ENCODE assay signal across 24 cellular contexts in genomic region chr2:39394427-39395002, GRCh38. TPM values are rescaled to one million over a fixed set of nuclear protein-coding genes. Genes with fewer than 3 reads are reported as not detected.
DNase-seq lines count a peak whose midpoint lies in the region; ATAC-seq and TF ChIP-seq lines count a peak whose summit lies in the region.
"Had no signal": no experiment of that assay in that cellular context is flagged by ENCODE, and none has a peak within 500 bp of the region (broad histone marks: within the 10 kb centered on the region; RNA-seq: fewer than 3 reads in every experiment).

No MANE protein-coding gene starts in this region.

- CTCF ChIA-PET in WTC11 (lab: Charles Lee): no interaction called here

- DNase-seq in EL (peak; percentile 29), WTC11 (ENCODE audit: low spot score) (no peak), kidney tubule cell (ENCODE audit: low spot score) (peak; percentile 16), gastrocnemius medialis (no peak), T-helper 1 cell (no peak), pons (ENCODE audit: low spot score) (no peak), NCI-H1105 treated with DMSO at 0.1 percent for 48 hours (lab: John Stamatoyannopoulos, UW) (no peak)
- DNase-seq: activated CD4-positive, alpha-beta T cell treated with anti-CD3 and anti-CD28 coated beads, Interleukin-2, amount 50 U/mL, for 48 hours; activated gamma-delta T cell; adrenal gland; CD4-positive, CD25-positive, alpha-beta regulatory T cell; DMS153; GOT3; hypothalamus; islet precursor cell; mesenchymal stem cell; naive thymus-derived CD8-positive, alpha-beta T cell; NCI-H1694; NCI-H748 treated with DMSO at 0.1 percent for 48 hours; SIG-M5; T-helper 17 cell had no signal

- H3K36me3 Mint-ChIP-seq in WTC11: no peaks in the 10 kb centered on the region

- H3K27me3 ChIP-seq in gastrocnemius medialis: no peaks in the 10 kb centered on the region
- H3K27me3 ChIP-seq: adrenal gland, cardiac muscle cell had no signal

- H3K36me3 ChIP-seq in gastrocnemius medialis: no peaks in the 10 kb centered on the region
- H3K36me3 ChIP-seq: adrenal gland, cardiac muscle cell had no signal

- no peak overlapping the region for H3K4me3 ChIP-seq in gastrocnemius medialis
- H3K4me3 ChIP-seq: adrenal gland, cardiac muscle cell had no signal

- ATAC-seq in WTC11 (0 out of 2 replicates have a peak, but pooled peaks have one; percentile 22), gastrocnemius medialis (no peak), GM18909 (IDR thresholded peaks at IDR 0.05; ENCODE audit: poor library complexity, unreplicated experiment) (no peak)
- ATAC-seq: naive thymus-derived CD8-positive, alpha-beta T cell; T-helper 17 cell had no signal

- no peak for TF ChIP-seq POLR2A in gastrocnemius medialis (IDR thresholded peaks at IDR 0.05)

- no peaks in the 10 kb centered on the region for H3K9me3 ChIP-seq in gastrocnemius medialis
- H3K9me3 ChIP-seq: adrenal gland had no signal

- in situ Hi-C loops in gastrocnemius medialis (cut with MboI; ENCODE audit: low sequenced_read_pairs in 4 of 4): no loop called here

- POLR2A ChIA-PET in WTC11 (lab: Charles Lee): interaction anchor here (2.0 kb wide), 1 partner anchor 18 kb away, joined by 4 read pairs; no protein-coding TSS in a partner anchor

- TF ChIP-seq CTCF in WTC11 (IDR thresholded peaks at IDR 0.05) (no peak), gastrocnemius medialis (IDR thresholded peaks at IDR 0.05 in 4 of 5, conservative IDR thresholded peaks at IDR 0.05 in 1 of 5) (no peak)

- no peak overlapping the region for H3K4me3 Mint-ChIP-seq in WTC11
- H3K4me3 Mint-ChIP-seq: CD4-positive, CD25-positive, alpha-beta regulatory T cell; naive thymus-derived CD8-positive, alpha-beta T cell; T-helper 17 cell had no signal

- H3K9me3 Mint-ChIP-seq in WTC11: no peaks in the 10 kb centered on the region
- H3K9me3 Mint-ChIP-seq: CD4-positive, CD25-positive, alpha-beta regulatory T cell; naive thymus-derived CD8-positive, alpha-beta T cell had no signal

- intact Hi-C loops in gastrocnemius medialis (cut with DNase I; ENCODE audit: low total_unique reads): no loop called here

- no peaks in the 10 kb centered on the region for H3K27me3 Mint-ChIP-seq in WTC11 (ENCODE audit: low read depth)
- H3K27me3 Mint-ChIP-seq: CD4-positive, CD25-positive, alpha-beta regulatory T cell; naive thymus-derived CD8-positive, alpha-beta T cell; T-helper 17 cell had no signal

- H3K4me1 Mint-ChIP-seq in WTC11: peaks cover 37% of the 10 kb centered on the region

- H3K27ac ChIP-seq in gastrocnemius medialis: peak overlapping the region; percentile 35 to 77 (median 65)
- H3K27ac ChIP-seq: cardiac muscle cell, VCaP had no signal

- peaks cover 61 to 63% of the 10 kb centered on the region in 2 donors for H3K4me1 ChIP-seq in gastrocnemius medialis

- H3K27ac Mint-ChIP-seq in WTC11: peak overlapping the region; percentile 85
- H3K27ac Mint-ChIP-seq: CD4-positive, CD25-positive, alpha-beta regulatory T cell; naive thymus-derived CD8-positive, alpha-beta T cell; T-helper 17 cell had no signal

TF ChIP-seq in WTC11, 78 proteins besides CTCF, POLR2A, EP300 and RAD21:
- TF ChIP-seq ZNF671 (CRISPR knock-in tag; IDR thresholded peaks at IDR 0.05) (no peak), ZNF232 (CRISPR knock-in tag; IDR thresholded peaks at IDR 0.05) (no peak)

RNA-seq across cellular contexts. Expression of gene MAP4K3, which starts 42.6 kb away (rescaled TPM):
- 51.6 to 73.2 TPM (median 65.2 TPM) in 3 replicates for total RNA-seq in WTC11 (2021)
- total RNA-seq in gastrocnemius medialis: 10 to 100 TPM; 23.0 to 52.1 (median 31.8) TPM

Comparison
In these comparisons a context has a peak if more than half of its experiments do, and no peak if none do; other contexts are left out.
1. DNase-seq: peak in EL (single experiment) and kidney tubule cell (single experiment); none in WTC11 (single experiment), gastrocnemius medialis (0 of 2), T-helper 1 cell (0 of 5), pons (single experiment) and NCI-H1105 treated with DMSO at 0.1 percent for 48 hours (single experiment).